Comparison of ENCODE assay signal across 8 cellular contexts in genomic region chr16:29700253-29700987, GRCh38. TPM values are rescaled to one million over a fixed set of nuclear protein-coding genes. Genes with fewer than 3 reads are reported as not detected.
DNase-seq lines count a peak whose midpoint lies in the region; ATAC-seq and TF ChIP-seq lines count a peak whose summit lies in the region.

No MANE protein-coding gene starts in this region.

- no peak for TF ChIP-seq EP300 in SK-N-SH (IDR thresholded peaks at IDR 0.05; ENCODE audit: borderline replicate concordance in 1 of 2, low read depth in 1 of 2, low read length in 1 of 2)

- 18% methylated on average over 14 of the region's 14 CpGs for WGBS in SK-N-SH (ENCODE audit: low lambda C conversion rate)

- no peaks in the 10 kb centered on the region for H3K9me3 ChIP-seq in SK-N-SH
- no peaks in the 10 kb centered on the region for H3K9me3 ChIP-seq in upper lobe of right lung

- no peaks in the 10 kb centered on the region for H3K79me2 ChIP-seq in SK-N-SH (ENCODE audit: insufficient read depth)

- no peaks in the 10 kb centered on the region for H3K36me3 ChIP-seq in SK-N-SH (replicated peaks in 1 of 2; ENCODE audit: control insufficient read depth in 1 of 2, insufficient read depth in 2 of 2, low read length in 1 of 2)
- H3K36me3 ChIP-seq in upper lobe of right lung = no peaks in the 10 kb centered on the region

- intact Hi-C loops in upper lobe of right lung (cut with DNase I) = no loop called here

- TF ChIP-seq CTCF in SK-N-SH (IDR thresholded peaks at IDR 0.05) (peak; percentile 78), upper lobe of right lung (IDR thresholded peaks at IDR 0.05) (peak; percentile 93)

- ATAC-seq in upper lobe of right lung (peak; percentile 97), HG03520 (IDR thresholded peaks at IDR 0.05; ENCODE audit: unreplicated experiment) (no peak)

- H3K9me2 ChIP-seq in SK-N-SH = no peaks in the 10 kb centered on the region

- H3K9ac ChIP-seq in SK-N-SH = no peak overlapping the region

- no peak overlapping the region for H3K4me2 ChIP-seq in SK-N-SH

- H3F3A ChIP-seq in SK-N-SH (replicated peaks; ENCODE audit: insufficient read depth) = no peaks in the 10 kb centered on the region

- H3K27ac ChIP-seq in SK-N-SH (ENCODE audit: low read depth in 2 of 2, low read length in 1 of 2) = no peak overlapping the region
- H3K27ac ChIP-seq in upper lobe of right lung = no peak overlapping the region

- CTCF ChIA-PET in SK-N-SH (lab: Yijun Ruan, JAX) = interaction anchor here (0.6 to 4.6 kb wide), 29 partner anchors 9 to 349 kb away, joined by 3 to 33 read pairs (median 5); partner anchors contain the start of genes KIF22, PRRT2, QPRT and TLCD3B

- H3K4me3 ChIP-seq in SK-N-SH (ENCODE audit: low read depth in 2 of 2, low read length in 1 of 2) (no peak overlapping the region; a peak in 1 of 4 replicates), upper lobe of right lung (no peak overlapping the region)

- DNase-seq in EH (ENCODE audit: low read depth) (peak; percentile 90), MV-4-11 (lab: John Stamatoyannopoulos, UW) (peak; percentile 78), SK-N-SH (peak; percentile 88), glomerular visceral epithelial cell (ENCODE audit: extremely low spot score) (peak; percentile 77), pons (ENCODE audit: low spot score) (peak; percentile 55), upper lobe of right lung (peak; percentile 85)
- DNase-seq in activated naive CD4-positive, alpha-beta T cell treated with anti-CD3 and anti-CD28 coated beads, Interleukin-2, amount 50 U/mL, for 16 hours = peak; percentile 73

- H3K27me3 ChIP-seq in SK-N-SH (ENCODE audit: insufficient read depth) (no peaks in the 10 kb centered on the region), upper lobe of right lung (no peaks in the 10 kb centered on the region)

- no peaks in the 10 kb centered on the region for H4K20me1 ChIP-seq in SK-N-SH (ENCODE audit: insufficient read depth)

- H2AFZ ChIP-seq in SK-N-SH (ENCODE audit: low read depth) = no peak overlapping the region

- POLR2A ChIA-PET in SK-N-SH (lab: Yijun Ruan, JAX) = interaction anchor here (1.2 to 1.3 kb wide), 2 partner anchors 21 kb away, joined by 4 read pairs; partner anchors contain the start of gene QPRT

- peak; percentile 88 for TF ChIP-seq RAD21 in SK-N-SH (IDR thresholded peaks at IDR 0.05; ENCODE audit: low read length)

- H3K4me1 ChIP-seq in SK-N-SH (ENCODE audit: control insufficient read depth in 1 of 2, insufficient read depth in 2 of 2, low read depth in 1 of 2, low read length in 1 of 2) (no peaks in the 10 kb centered on the region; a peak in 1 of 4 replicates), upper lobe of right lung (no peaks in the 10 kb centered on the region)

TF ChIP-seq in SK-N-SH, 30 proteins besides CTCF, POLR2A, EP300 and RAD21:
- TF ChIP-seq FOXM1 (IDR thresholded peaks at IDR 0.05; ENCODE audit: low read depth) (no peak), MXI1 (IDR thresholded peaks at IDR 0.05; ENCODE audit: low read depth, low read length) (no peak), JUND (IDR thresholded peaks at IDR 0.05) (no peak), TCF12 (IDR thresholded peaks at IDR 0.05) (no peak), RCOR1 (IDR thresholded peaks at IDR 0.05; ENCODE audit: low read length) (peak; percentile 59; the same call in 1 of the 2 replicates), GABPA (IDR thresholded peaks at IDR 0.05; ENCODE audit: low read depth) (no peak), ELF1 (IDR thresholded peaks at IDR 0.05) (peak; percentile 69), SIN3A (IDR thresholded peaks at IDR 0.05; ENCODE audit: borderline replicate concordance, low read depth, low read length) (peak; percentile 29; the same call in 1 of the 2 replicates), SMC3 (IDR thresholded peaks at IDR 0.05; ENCODE audit: low read depth, low read length) (peak; percentile 90), REST (IDR thresholded peaks at IDR 0.05; ENCODE audit: low read depth, low read length) (peak; percentile 39; the same call in 1 of the 2 replicates), CHD2 (IDR thresholded peaks at IDR 0.05; ENCODE audit: low read length, partially characterized antibody) (peak; percentile 70)

RNA-seq across cellular contexts. Expression of gene QPRT, which starts 21.4 kb away (rescaled TPM):
- polyA plus RNA-seq in SK-N-SH (2012; rRNA removed) = 12.5 and 12.6 TPM in 2 replicates
- 8.3 and 10.6 TPM in 2 replicates for polyA plus RNA-seq in SK-N-SH (2012; cell fraction: cytosol; rRNA removed)
- polyA plus RNA-seq in SK-N-SH (2012; cell fraction: nucleus; rRNA removed) = 10.8 and 11.3 TPM in 2 replicates
- 15.0 TPM for total RNA-seq in upper lobe of right lung

RNA-seq across cellular contexts. Expression of gene SPN, which starts 37.4 kb away (rescaled TPM):
- polyA plus RNA-seq in SK-N-SH (2012; rRNA removed) = 0.10 and 0.13 TPM in 2 replicates
- 0.03 and 0.05 TPM in 2 replicates for polyA plus RNA-seq in SK-N-SH (2012; cell fraction: cytosol; rRNA removed)
- 0.06 TPM in 2 replicates for polyA plus RNA-seq in SK-N-SH (2012; cell fraction: nucleus; rRNA removed)
- total RNA-seq in upper lobe of right lung = 70.7 TPM

RNA-seq across cellular contexts. Expression of gene C16orf54, which starts 45.4 kb away (rescaled TPM):
- polyA plus RNA-seq in SK-N-SH (2012; rRNA removed) = not detected in 2 replicates
- not detected in 2 replicates for polyA plus RNA-seq in SK-N-SH (2012; cell fraction: cytosol; rRNA removed)
- not detected in 2 replicates for polyA plus RNA-seq in SK-N-SH (2012; cell fraction: nucleus; rRNA removed)
- total RNA-seq in upper lobe of right lung = 7.3 TPM
